ENCODE assay signal across 26 cellular contexts in the genomic region with DNA sequence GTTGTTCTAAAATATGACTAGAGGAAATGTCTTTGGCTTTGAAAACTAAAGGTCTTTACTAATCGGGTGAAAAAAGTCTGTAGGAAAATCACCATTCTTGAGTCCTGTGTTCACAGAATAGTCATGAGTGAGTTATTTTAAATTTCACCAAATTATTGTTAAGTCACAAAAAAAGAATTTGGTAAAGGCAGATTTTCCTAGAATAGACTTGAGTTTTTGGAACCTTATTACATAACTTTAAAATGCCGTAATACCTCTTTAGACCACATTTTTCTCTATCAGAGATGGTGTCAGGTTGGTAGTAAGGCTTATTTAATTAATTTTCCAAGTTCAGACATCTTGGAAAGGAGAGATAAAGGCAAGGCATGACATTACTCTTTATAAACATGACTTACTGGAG.
A peak's percentile ranks its signal among the peaks of the same experiment; 100 is the strongest.
DNase-seq lines count a peak whose midpoint lies in the region; FAIRE-seq and TF ChIP-seq lines count a peak whose summit lies in the region.
"Had no signal": no experiment of that assay in that cellular context is flagged by ENCODE, and none has a peak within 500 bp of the region (broad histone marks: within the 10 kb centered on the region; RNA-seq: fewer than 3 reads in every experiment).

No MANE protein-coding gene starts in this region.

- no peak for TF ChIP-seq CTCF in astrocyte (IDR thresholded peaks at IDR 0.05; ENCODE audit: insufficient read depth, low read depth, low read length)

- H3K4me3 Mint-ChIP-seq in astrocyte (ENCODE audit: unreplicated experiment), result no peak overlapping the region
- H3K4me3 Mint-ChIP-seq: B cell; CD8-positive, alpha-beta T cell; T-helper 17 cell had no signal

- H3K9ac ChIP-seq in astrocyte (ENCODE audit: low read length), result no peak overlapping the region
- H3K9ac ChIP-seq in trophoblast cell (ENCODE audit: low read length), result no peak overlapping the region

- no peak overlapping the region for H3K4me2 ChIP-seq in astrocyte (ENCODE audit: low read length)
- no peak overlapping the region for H3K4me2 ChIP-seq in trophoblast cell (ENCODE audit: low read length)

- H2AK5ac ChIP-seq in trophoblast cell (ENCODE audit: low read length), result no peak overlapping the region

- H2BK12ac ChIP-seq in trophoblast cell (ENCODE audit: low read length), result no peak overlapping the region

- no peak overlapping the region for H4K91ac ChIP-seq in trophoblast cell (ENCODE audit: low read depth, low read length)

- no peak overlapping the region for H3K27ac Mint-ChIP-seq in astrocyte (ENCODE audit: unreplicated experiment)
- H3K27ac Mint-ChIP-seq: B cell; CD8-positive, alpha-beta T cell; T-helper 17 cell had no signal

- no peak for FAIRE-seq in astrocyte (lab: Jason Lieb, UNC)
- FAIRE-seq: H1, HepG2, RCC 7860 had no signal

- no CpG with 5 or more reads among the region's 2 CpGs for WGBS in trophoblast cell (ENCODE audit: extremely low coverage, insufficient coverage, insufficient read length)

- H3K9me3 Mint-ChIP-seq in astrocyte (ENCODE audit: unreplicated experiment), result no peaks in the 10 kb centered on the region
- H3K9me3 Mint-ChIP-seq: CD8-positive, alpha-beta T cell had no signal

- no peaks in the 10 kb centered on the region for H3K27me3 Mint-ChIP-seq in astrocyte (ENCODE audit: low read depth, unreplicated experiment)
- H3K27me3 Mint-ChIP-seq: B cell, T-helper 17 cell had no signal

- H3K4me3 ChIP-seq in astrocyte (ENCODE audit: insufficient read depth, low read depth, low read length) (no peak overlapping the region), trophoblast cell (ENCODE audit: low read depth, low read length) (no peak overlapping the region)
- H3K4me3 ChIP-seq: MG63, SK-N-MC had no signal

- H3K27me3 ChIP-seq in astrocyte (ENCODE audit: insufficient read depth, low read length) (no peaks in the 10 kb centered on the region), trophoblast cell (ENCODE audit: insufficient read depth, low read length) (no peaks in the 10 kb centered on the region)
- H3K27me3 ChIP-seq: MG63 had no signal

- H4K12ac ChIP-seq in trophoblast cell (ENCODE audit: low read depth, low read length), result no peak overlapping the region

- H3K4ac ChIP-seq in trophoblast cell (ENCODE audit: low read depth, low read length), result no peak overlapping the region

- no peak overlapping the region for H4K8ac ChIP-seq in trophoblast cell (ENCODE audit: low read depth, low read length)

- H2BK120ac ChIP-seq in trophoblast cell (ENCODE audit: insufficient read depth, low read length, poor library complexity), result no peak overlapping the region

- no peaks in the 10 kb centered on the region for H3K36me3 Mint-ChIP-seq in astrocyte (ENCODE audit: low read depth, unreplicated experiment)
- H3K36me3 Mint-ChIP-seq: CD8-positive, alpha-beta T cell had no signal

- no peak overlapping the region for H2BK5ac ChIP-seq in trophoblast cell (ENCODE audit: low read depth, low read length, poor library complexity)

- H4K20me1 ChIP-seq in astrocyte (ENCODE audit: insufficient read depth, low read length), result no peaks in the 10 kb centered on the region

- H3K23ac ChIP-seq in trophoblast cell (ENCODE audit: low read length), result no peak overlapping the region

- H3K79me2 ChIP-seq in astrocyte (ENCODE audit: insufficient read depth, low read length) (no peaks in the 10 kb centered on the region), trophoblast cell (ENCODE audit: control insufficient read depth, insufficient read depth, low read length, poor library complexity) (no peaks in the 10 kb centered on the region)

- H3K9me3 ChIP-seq in astrocyte (ENCODE audit: insufficient read depth, low read depth, low read length) (no peaks in the 10 kb centered on the region), trophoblast cell (ENCODE audit: insufficient read depth, low read depth, low read length) (no peaks in the 10 kb centered on the region)
- H3K9me3 ChIP-seq: Caco-2, MG63 had no signal

- H3K79me1 ChIP-seq in trophoblast cell (ENCODE audit: low read length), result no peaks in the 10 kb centered on the region

- H3K27ac ChIP-seq in astrocyte (ENCODE audit: low read depth, low read length) (no peak overlapping the region), trophoblast cell (ENCODE audit: low read depth, low read length) (no peak overlapping the region)
- H3K27ac ChIP-seq: C4-2B, SK-N-MC had no signal

- H3K36me3 ChIP-seq in astrocyte (ENCODE audit: insufficient read depth, low read length) (no peaks in the 10 kb centered on the region), trophoblast cell (ENCODE audit: control insufficient read depth in 1 of 2, insufficient read depth in 2 of 2, low read length in 2 of 2) (no peaks in the 10 kb centered on the region)
- H3K36me3 ChIP-seq: MG63 had no signal

- DNase-seq in ELR (ENCODE audit: low read depth) (peak; percentile 44), HS-5 (ENCODE audit: low read depth) (peak; percentile 24), astrocyte (ENCODE audit: low read depth) (peak; percentile 83), superior temporal gyrus (ENCODE audit: extremely low spot score) (no peak), trophoblast cell (no peak)
- no peak for DNase-seq in stimulated activated CD4-positive, alpha-beta T cell treated with anti-CD3 and anti-CD28 coated beads, Interleukin-4, amount 100 ng/mL, for 24 hours
- DNase-seq in effector CD4-positive, alpha-beta T cell, result no peak
- DNase-seq: Caco-2; CD8-positive, alpha-beta T cell; HCEC 1CT; Kasumi-1; MG63; NCI-H1105 treated with DMSO at 0.1 percent for 48 hours; NCI-H146; NCI-H1930; NCI-H2107; NCI-H524; NCI-H748 treated with DMSO at 0.1 percent for 48 hours; SIG-M5; T-helper 17 cell had no signal

- H3K18ac ChIP-seq in trophoblast cell (ENCODE audit: low read length), result no peak overlapping the region

- no peak overlapping the region for H3K14ac ChIP-seq in trophoblast cell (ENCODE audit: low read length)

- H2AFZ ChIP-seq in astrocyte (ENCODE audit: low read depth, low read length), result no peak overlapping the region
- H2AFZ ChIP-seq in trophoblast cell (ENCODE audit: insufficient read depth, low read length, poor library complexity), result no peak overlapping the region

- no peaks in the 10 kb centered on the region for H3K4me1 Mint-ChIP-seq in astrocyte (ENCODE audit: low read depth, unreplicated experiment)
- H3K4me1 Mint-ChIP-seq: B cell had no signal

- H3K4me1 ChIP-seq in astrocyte (ENCODE audit: insufficient read depth, low read length) (no peaks in the 10 kb centered on the region), trophoblast cell (ENCODE audit: control insufficient read depth in 1 of 2, insufficient read depth in 2 of 2, low read length in 2 of 2) (no peaks in the 10 kb centered on the region)
- H3K4me1 ChIP-seq: Caco-2 had no signal

Comparison
In these comparisons a context has a peak if more than half of its experiments do, and no peak if none do; other contexts are left out.
1. DNase-seq: peak in ELR (single experiment), HS-5 (single experiment) and astrocyte (single experiment); none in superior temporal gyrus (single experiment), stimulated activated CD4-positive, alpha-beta T cell treated with anti-CD3 and anti-CD28 coated beads, Interleukin-4, amount 100 ng/mL, for 24 hours (single experiment), trophoblast cell (0 of 2) and effector CD4-positive, alpha-beta T cell (single experiment).